Comparison of ENCODE assay signal across 1 cellular context in the genomic region with DNA sequence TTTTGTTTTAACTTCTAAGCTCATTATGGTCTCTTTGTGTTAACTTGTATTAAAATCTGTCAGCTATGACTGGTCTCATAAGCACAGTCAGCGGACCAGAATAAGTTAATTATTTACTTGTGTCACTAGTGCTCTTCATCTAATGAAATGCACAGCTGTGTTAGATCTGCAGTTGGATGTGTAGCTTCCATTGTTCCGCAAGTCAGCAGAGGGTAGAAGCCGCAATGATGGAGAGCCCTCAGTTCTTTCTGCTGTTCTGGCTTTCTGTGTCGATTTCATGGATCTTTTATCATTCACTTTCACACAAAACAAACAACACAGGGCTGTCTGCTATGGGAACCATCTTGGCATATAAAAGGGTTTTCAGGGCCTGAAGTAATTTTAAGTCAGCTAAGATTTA.
TF ChIP-seq lines count a peak whose summit lies in the region.

No MANE protein-coding gene starts in this region.

TF ChIP-seq in HepG2, 621 proteins besides CTCF, POLR2A, EP300 and RAD21 (continued from another document):
- no peak for TF ChIP-seq ZNF280D (CRISPR knock-in tag; IDR thresholded peaks at IDR 0.05)
- TF ChIP-seq HNF1A (IDR thresholded peaks at IDR 0.05; ENCODE audit: low read depth): peak; percentile 69
- no peak for TF ChIP-seq HNF1A (CRISPR knock-in tag; IDR thresholded peaks at IDR 0.05; ENCODE audit: borderline replicate concordance)
- TF ChIP-seq ZNF354B (CRISPR knock-in tag; IDR thresholded peaks at IDR 0.05): no peak
- TF ChIP-seq SOX13 (IDR thresholded peaks at IDR 0.05): no peak
- peak in 1 of 2 experiments; percentile 57; a peak in 2 of 4 replicates for TF ChIP-seq SOX13 (CRISPR knock-in tag; conservative IDR thresholded peaks at IDR 0.05 in 1 of 2, IDR thresholded peaks at IDR 0.05 in 1 of 2)
TF ChIP-seq in HepG2: peak in this region for 5.
